In the genomic region with DNA sequence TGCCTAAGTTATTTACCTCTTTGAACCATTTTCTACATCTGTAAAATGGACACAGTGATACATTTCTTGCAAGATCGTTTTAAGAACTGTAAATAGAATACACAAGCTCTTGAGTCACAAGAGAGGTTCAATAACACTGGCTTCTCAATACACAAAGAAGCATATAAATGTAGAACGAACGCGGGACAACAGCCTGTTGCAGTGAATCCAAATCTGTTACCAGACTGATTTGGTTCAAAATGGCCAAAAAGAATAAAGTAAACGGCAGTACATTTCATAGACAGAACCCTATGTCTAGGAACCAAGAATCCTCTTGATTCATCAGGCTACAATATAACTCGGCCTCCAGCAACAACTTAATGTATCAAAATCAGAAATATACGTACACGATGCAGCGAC, we compare ENCODE assay signal across 8 cellular contexts. TPM values are rescaled to one million over a fixed set of nuclear protein-coding genes. Genes with fewer than 3 reads are reported as not detected.
DNase-seq lines count a peak whose midpoint lies in the region; ATAC-seq and TF ChIP-seq lines count a peak whose summit lies in the region.

No MANE protein-coding gene starts in this region.

- peak overlapping the region; percentile 67 for H3K4me3 ChIP-seq in AG09309 (ENCODE audit: control insufficient read depth, low read depth, low read length)
- H3K4me3 ChIP-seq in SK-N-SH (ENCODE audit: low read depth in 2 of 2, low read length in 1 of 2): peak overlapping the region; percentile 86 to 91
- H3K4me3 ChIP-seq in right cardiac atrium (ENCODE audit: low read length): peak overlapping the region; percentile 86
- peak overlapping the region; percentile 71 to 95 (median 78) for H3K4me3 ChIP-seq in spleen

- intact Hi-C loops in right cardiac atrium (cut with DNase I) (no loop called here), spleen (cut with DNase I; ENCODE audit: low total_unique reads) (no loop called here)

- 2% methylated on average over 9 of the region's 9 CpGs for WGBS in SK-N-SH (ENCODE audit: low lambda C conversion rate)
- 1% methylated on average over 9 of the region's 9 CpGs for WGBS in right cardiac atrium
- WGBS in spleen, 5 donors: 0 to 1% (median 0%) methylated on average over 9 of the region's 9 CpGs

- H3K9me2 ChIP-seq in SK-N-SH: no peaks in the 10 kb centered on the region

- H3K27me3 ChIP-seq in SK-N-SH (ENCODE audit: insufficient read depth) (no peaks in the 10 kb centered on the region), right cardiac atrium (ENCODE audit: control insufficient read depth, insufficient read depth) (no peaks in the 10 kb centered on the region), spleen (replicated peaks in 1 of 7) (no peaks in the 10 kb centered on the region)

- ATAC-seq in GM21528 (IDR thresholded peaks at IDR 0.05; ENCODE audit: low FRiP score, unreplicated experiment) (peak; percentile 33), right cardiac atrium (no peak), HG03045 (IDR thresholded peaks at IDR 0.05; ENCODE audit: unreplicated experiment) (no peak)

- H4K20me1 ChIP-seq in SK-N-SH (ENCODE audit: insufficient read depth): peaks cover 14% of the 10 kb centered on the region; the same call in 1 of the 2 replicates

- DNase-seq in AG09309 (ENCODE audit: low read depth): no peak
- no peak for DNase-seq in SK-N-SH
- DNase-seq in right cardiac atrium: no peak
- DNase-seq in spleen: no peak
- no peak for DNase-seq in AG08396 (ENCODE audit: low spot score)
- DNase-seq in ecto neural progenitor cell (ENCODE audit: low spot score): no peak

- H2AFZ ChIP-seq in SK-N-SH (ENCODE audit: low read depth): peak overlapping the region; percentile 93

- POLR2A ChIA-PET in SK-N-SH (lab: Yijun Ruan, JAX): no interaction called here

- H3K9me3 ChIP-seq in SK-N-SH: no peaks in the 10 kb centered on the region
- no peaks in the 10 kb centered on the region for H3K9me3 ChIP-seq in right cardiac atrium (ENCODE audit: control insufficient read depth, low read length)
- no peaks in the 10 kb centered on the region for H3K9me3 ChIP-seq in spleen

- TF ChIP-seq CTCF in AG09309 (IDR thresholded peaks at IDR 0.05; ENCODE audit: control insufficient read depth, insufficient read depth, low read depth, low read length, missing control alignments) (no peak), SK-N-SH (IDR thresholded peaks at IDR 0.05) (no peak), spleen (IDR thresholded peaks at IDR 0.05 in 8 of 11, conservative IDR thresholded peaks at IDR 0.05 in 3 of 11) (no peak)

- no peak for TF ChIP-seq POLR2A in spleen (IDR thresholded peaks at IDR 0.05)

- peak overlapping the region; percentile 90 for H3K9ac ChIP-seq in SK-N-SH

- H3K4me1 ChIP-seq in SK-N-SH (ENCODE audit: control insufficient read depth in 1 of 2, insufficient read depth in 2 of 2, low read depth in 1 of 2, low read length in 1 of 2) (peaks cover 6 to 9% of the 10 kb centered on the region in 2 experiments; a peak in 1 of 4 replicates), right cardiac atrium (ENCODE audit: control insufficient read depth, insufficient read depth, low read length) (peaks cover 4% of the 10 kb centered on the region), spleen (peaks cover 19 to 60% (median 37%) of the 10 kb centered on the region in 6 donors)

- H3K27ac ChIP-seq in SK-N-SH (ENCODE audit: low read depth in 2 of 2, low read length in 1 of 2) (peak overlapping the region; percentile 74 to 89), right cardiac atrium (ENCODE audit: low read length) (peak overlapping the region; percentile 80), spleen (peak overlapping the region in 7 of 8 donors; percentile 76 to 90 (median 85))

- H3F3A ChIP-seq in SK-N-SH (replicated peaks; ENCODE audit: insufficient read depth): peaks cover 3% of the 10 kb centered on the region

- no peak for TF ChIP-seq RAD21 in SK-N-SH (IDR thresholded peaks at IDR 0.05; ENCODE audit: low read length)

- no peak for TF ChIP-seq EP300 in SK-N-SH (IDR thresholded peaks at IDR 0.05; ENCODE audit: borderline replicate concordance in 1 of 2, low read depth in 1 of 2, low read length in 1 of 2)

- peaks cover 0 to 4% of the 10 kb centered on the region in 2 experiments for H3K36me3 ChIP-seq in SK-N-SH (replicated peaks in 1 of 2; ENCODE audit: control insufficient read depth in 1 of 2, insufficient read depth in 2 of 2, low read length in 1 of 2)
- H3K36me3 ChIP-seq in spleen: peaks cover 0 to 5% (median 0%) of the 10 kb centered on the region in 6 donors

- H3K4me2 ChIP-seq in SK-N-SH: peak overlapping the region; percentile 65

- peaks cover 57% of the 10 kb centered on the region for H3K79me2 ChIP-seq in SK-N-SH (ENCODE audit: insufficient read depth)

- CTCF ChIA-PET in SK-N-SH (lab: Yijun Ruan, JAX): interaction anchor here (1.2 to 1.8 kb wide), 3 partner anchors 12 to 243 kb away, joined by 3 to 9 read pairs (median 6); no protein-coding TSS in a partner anchor

TF ChIP-seq in SK-N-SH, 30 proteins besides CTCF, POLR2A, EP300 and RAD21:
- TF ChIP-seq RXRA (IDR thresholded peaks at IDR 0.05; ENCODE audit: borderline replicate concordance, low read depth) (no peak), SIN3A (IDR thresholded peaks at IDR 0.05; ENCODE audit: borderline replicate concordance, low read depth, low read length) (no peak), POLR2AphosphoS5 (IDR thresholded peaks at IDR 0.05; ENCODE audit: low read depth, low read length) (no peak), TAF1 (IDR thresholded peaks at IDR 0.05; ENCODE audit: borderline replicate concordance, low read depth, low read length) (no peak), SMC3 (IDR thresholded peaks at IDR 0.05; ENCODE audit: low read depth, low read length) (no peak), PBX3 (IDR thresholded peaks at IDR 0.05) (no peak), MAX (IDR thresholded peaks at IDR 0.05; ENCODE audit: low read depth) (no peak), GATA2 (CRISPR knock-in tag; IDR thresholded peaks at IDR 0.05) (no peak), FOXM1 (IDR thresholded peaks at IDR 0.05; ENCODE audit: low read depth) (no peak), YY1 (IDR thresholded peaks at IDR 0.05; ENCODE audit: low read depth) (no peak), MEF2A (IDR thresholded peaks at IDR 0.05; ENCODE audit: borderline replicate concordance, low read depth) (no peak), FOXJ3 (CRISPR knock-in tag; IDR thresholded peaks at IDR 0.05) (no peak), FOSL2 (IDR thresholded peaks at IDR 0.05; ENCODE audit: borderline replicate concordance, low read depth) (no peak)
- TF ChIP-seq, protein P1, sequence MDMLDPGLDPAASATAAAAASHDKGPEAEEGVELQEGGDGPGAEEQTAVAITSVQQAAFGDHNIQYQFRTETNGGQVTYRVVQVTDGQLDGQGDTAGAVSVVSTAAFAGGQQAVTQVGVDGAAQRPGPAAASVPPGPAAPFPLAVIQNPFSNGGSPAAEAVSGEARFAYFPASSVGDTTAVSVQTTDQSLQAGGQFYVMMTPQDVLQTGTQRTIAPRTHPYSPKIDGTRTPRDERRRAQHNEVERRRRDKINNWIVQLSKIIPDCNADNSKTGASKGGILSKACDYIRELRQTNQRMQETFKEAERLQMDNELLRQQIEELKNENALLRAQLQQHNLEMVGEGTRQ (IDR thresholded peaks at IDR 0.05; ENCODE audit: borderline replicate concordance, low read depth, low read length): no peak
- TF ChIP-seq, protein P2, sequence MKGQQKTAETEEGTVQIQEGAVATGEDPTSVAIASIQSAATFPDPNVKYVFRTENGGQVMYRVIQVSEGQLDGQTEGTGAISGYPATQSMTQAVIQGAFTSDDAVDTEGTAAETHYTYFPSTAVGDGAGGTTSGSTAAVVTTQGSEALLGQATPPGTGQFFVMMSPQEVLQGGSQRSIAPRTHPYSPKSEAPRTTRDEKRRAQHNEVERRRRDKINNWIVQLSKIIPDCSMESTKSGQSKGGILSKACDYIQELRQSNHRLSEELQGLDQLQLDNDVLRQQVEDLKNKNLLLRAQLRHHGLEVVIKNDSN (IDR thresholded peaks at IDR 0.05; ENCODE audit: borderline replicate concordance, low read depth): no peak
TF ChIP-seq in SK-N-SH: peak in this region for 0.

RNA-seq across cellular contexts. Expression of gene MTPAP, which starts 0.7 kb away (rescaled TPM):
- polyA plus RNA-seq in SK-N-SH (2012; rRNA removed): 4.5 and 5.2 TPM in 2 replicates
- polyA plus RNA-seq in SK-N-SH (2012; cell fraction: cytosol; rRNA removed): 5.5 and 6.2 TPM in 2 replicates
- polyA plus RNA-seq in SK-N-SH (2012; cell fraction: nucleus; rRNA removed): 4.6 and 9.0 TPM in 2 replicates
- 10 to 100 TPM; 22.4 to 30.8 (median 25.7) TPM for total RNA-seq in right cardiac atrium
- 9.1 TPM for polyA plus RNA-seq in right cardiac atrium
- 10 to 100 TPM; 10.0 to 28.3 (median 22.3) TPM for total RNA-seq in spleen
- polyA plus RNA-seq in spleen: 10 to 100 TPM in 1 of 3 donors, 1 to 10 TPM in 2; 6.9 to 10.8 (median 6.9) TPM
